In genomic region chr12:85350356-85350755, GRCh38 we compare ENCODE assay signal across 16 cellular contexts.
"Had no signal": no experiment of that assay in that cellular context is flagged by ENCODE, and none has a peak within 500 bp of the region (broad histone marks: within the 10 kb centered on the region; RNA-seq: fewer than 3 reads in every experiment).

No MANE protein-coding gene starts in this region.

- DNase-seq: activated naive CD4-positive, alpha-beta T cell; activated T-cell treated with anti-CD3 and anti-CD28 coated beads for 4 hours; anterior cingulate cortex; brain microvascular endothelial cell; cerebellar nuclear complex; effector CD8-positive, alpha-beta T cell; foreskin keratinocyte; head of caudate nucleus; immature natural killer cell; midbrain; stimulated activated CD4-positive, alpha-beta T cell treated with anti-CD3 and anti-CD28 coated beads, Interleukin-12 subunit alpha, Interleukin-12 subunit beta, amount 100 ng/mL, for 4 hours; stimulated activated CD4-positive, alpha-beta T cell treated with anti-CD3 and anti-CD28 coated beads, Interleukin-2, amount 100 ng/mL, for 24 hours; stomach; upper lobe of right lung had no signal

- H3K36me3 Mint-ChIP-seq: immature natural killer cell had no signal

- H3K4me3 Mint-ChIP-seq: immature natural killer cell; T-helper 2 cell treated with Interferon-gamma antibody and Interleukin-4, amounts not matched to agents 5 μg/mL and 100 μg/mL, for 36 hours had no signal

- H3K27ac Mint-ChIP-seq: immature natural killer cell; T-helper 2 cell treated with Interferon-gamma antibody and Interleukin-4, amounts not matched to agents 5 μg/mL and 100 μg/mL, for 36 hours had no signal

- H3K9me3 Mint-ChIP-seq: T-helper 2 cell treated with Interferon-gamma antibody and Interleukin-4, amounts not matched to agents 5 μg/mL and 100 μg/mL, for 36 hours had no signal

- ATAC-seq: activated CD4-positive, CD25-positive, alpha-beta regulatory T cell treated with anti-CD3 and anti-CD28 coated beads, Interleukin-2, amount 50 U/mL, for 24 hours; foreskin keratinocyte; upper lobe of right lung had no signal

- H3K4me1 Mint-ChIP-seq: immature natural killer cell had no signal
